Comparison of ENCODE assay signal across 25 cellular contexts in the genomic region with DNA sequence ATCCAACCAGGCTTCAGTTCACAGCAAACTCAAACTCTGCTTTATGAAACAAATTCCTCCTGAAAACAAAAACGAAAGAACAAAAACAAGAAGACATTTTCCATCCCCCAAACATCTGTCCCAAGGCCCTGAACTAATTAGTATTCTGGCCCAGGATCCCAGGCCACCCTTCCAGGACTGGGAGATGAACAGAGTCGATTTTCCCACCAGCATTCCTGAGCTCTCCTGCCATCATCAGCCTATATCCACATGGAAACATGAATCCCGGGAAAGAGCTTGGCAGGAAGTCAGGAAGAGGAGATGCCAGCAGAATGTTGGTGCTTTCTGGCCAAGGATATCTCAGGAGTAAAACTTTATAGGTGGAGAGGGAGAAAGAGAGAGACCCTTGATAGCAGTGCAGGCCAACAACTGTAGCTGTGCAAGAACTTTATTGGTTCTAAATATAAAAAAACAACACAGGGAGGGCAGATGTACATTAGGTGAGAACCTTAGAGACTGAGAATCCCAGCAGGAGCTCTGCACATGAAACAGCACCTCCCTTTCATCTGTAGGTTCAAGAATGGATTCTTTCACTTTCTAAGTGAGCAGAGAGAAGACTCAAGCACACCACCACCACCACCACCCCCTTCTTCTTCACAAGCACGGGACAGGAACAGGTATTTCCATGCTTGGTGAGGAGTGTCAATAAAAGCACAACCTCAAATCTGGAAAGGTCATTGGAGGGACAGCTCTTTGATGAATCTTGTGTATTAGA.
A peak's percentile ranks its signal among the peaks of the same experiment; 100 is the strongest.
DNase-seq lines count a peak whose midpoint lies in the region; TF ChIP-seq lines count a peak whose summit lies in the region.
"Had no signal": no experiment of that assay in that cellular context is flagged by ENCODE, and none has a peak within 500 bp of the region (broad histone marks: within the 10 kb centered on the region; RNA-seq: fewer than 3 reads in every experiment).

No MANE protein-coding gene starts in this region.

- CTCF ChIA-PET in activated naive CD4-positive, alpha-beta T cell treated with anti-CD3 and anti-CD28 coated beads for 36 hours (lab: Charles Lee): no interaction called here

- H3K4me1 Mint-ChIP-seq in activated naive CD4-positive, alpha-beta T cell treated with anti-CD3 and anti-CD28 coated beads for 36 hours (ENCODE audit: low read depth): no peaks in the 10 kb centered on the region
- H3K4me1 Mint-ChIP-seq: GM23338, IgD-negative memory B cell had no signal

- H3K27ac ChIP-seq in MM.1S (ENCODE audit: low read length) (no peak overlapping the region), trophoblast cell (ENCODE audit: low read depth, low read length) (no peak overlapping the region)
- H3K27ac ChIP-seq: 22Rv1, testis, VCaP had no signal

- no peaks in the 10 kb centered on the region for H3K36me3 Mint-ChIP-seq in activated naive CD4-positive, alpha-beta T cell treated with anti-CD3 and anti-CD28 coated beads for 36 hours (ENCODE audit: low read depth)
- H3K36me3 Mint-ChIP-seq: CD4-positive, CD25-positive, alpha-beta regulatory T cell; IgD-negative memory B cell had no signal

- H4K12ac ChIP-seq in trophoblast cell (ENCODE audit: low read depth, low read length): no peak overlapping the region

- no peak for DNase-seq in activated naive CD4-positive, alpha-beta T cell treated with anti-CD3 and anti-CD28 coated beads for 36 hours
- no peak for DNase-seq in activated naive CD4-positive, alpha-beta T cell treated with anti-CD3 and anti-CD28 coated beads, Interleukin-2, amount 50 U/mL, for 16 hours
- DNase-seq in MM.1S: peak; percentile 57
- DNase-seq in fibroblast of peridontal ligament (ENCODE audit: extremely low read depth): peak; percentile 86
- no peak for DNase-seq in trophoblast cell
- no peak for DNase-seq in activated CD8-positive, alpha-beta memory T cell treated with anti-CD3 and anti-CD28 coated beads, Interleukin-2, amount 50 U/mL, for 4 hours
- DNase-seq in SIG-M5 treated with dmso at 0.1 percent for 504 hours (lab: John Stamatoyannopoulos, UW; ENCODE audit: unreplicated experiment): no peak
- DNase-seq in LoVo (ENCODE audit: low spot score): no peak
- DNase-seq: activated CD8-positive, alpha-beta T cell treated with anti-CD3 and anti-CD28 coated beads for 36 hours; activated T-cell treated with anti-CD3 and anti-CD28 coated beads, Interleukin-2, amount 50 U/mL, for 72 hours; CD4-positive, CD25-positive, alpha-beta regulatory T cell; dermis blood vessel endothelial cell; DMS153; erythroblast; hypothalamus; kidney; NCI-H2081 treated with DMSO at 0.1 percent for 48 hours; nephron progenitor cell; SHP77; stimulated activated CD4-positive, alpha-beta T cell treated with anti-CD3 and anti-CD28 coated beads, Interleukin-12 subunit alpha, Interleukin-12 subunit beta, amount 100 ng/mL, for 4 hours; testis had no signal

- peak overlapping the region; percentile 29 for H4K91ac ChIP-seq in trophoblast cell (ENCODE audit: low read depth, low read length)

- H2AK5ac ChIP-seq in trophoblast cell (ENCODE audit: low read length): no peak overlapping the region

- H3K36me3 ChIP-seq in MM.1S (replicated peaks; ENCODE audit: insufficient read depth, low read length) (no peaks in the 10 kb centered on the region), trophoblast cell (ENCODE audit: control insufficient read depth in 1 of 2, insufficient read depth in 2 of 2, low read length in 2 of 2) (no peaks in the 10 kb centered on the region)

- no peak overlapping the region for H3K4me3 Mint-ChIP-seq in activated naive CD4-positive, alpha-beta T cell treated with anti-CD3 and anti-CD28 coated beads for 36 hours
- H3K4me3 Mint-ChIP-seq: activated CD8-positive, alpha-beta T cell treated with anti-CD3 and anti-CD28 coated beads for 36 hours; activated T-cell treated with anti-CD3 and anti-CD28 coated beads, Interleukin-2, amount 50 U/mL, for 72 hours; CD4-positive, CD25-positive, alpha-beta regulatory T cell; GM23338; IgD-negative memory B cell; nephron progenitor cell had no signal

- no peaks in the 10 kb centered on the region for H4K20me1 ChIP-seq in MM.1S (ENCODE audit: insufficient read depth, low read length)

- no peaks in the 10 kb centered on the region for H3K27me3 Mint-ChIP-seq in activated naive CD4-positive, alpha-beta T cell treated with anti-CD3 and anti-CD28 coated beads for 36 hours (ENCODE audit: low read depth)
- H3K27me3 Mint-ChIP-seq: activated CD8-positive, alpha-beta T cell treated with anti-CD3 and anti-CD28 coated beads for 36 hours; CD4-positive, CD25-positive, alpha-beta regulatory T cell; IgD-negative memory B cell had no signal

- H3K4me1 ChIP-seq in MM.1S (ENCODE audit: low read length) (peaks cover 18% of the 10 kb centered on the region), trophoblast cell (ENCODE audit: control insufficient read depth in 1 of 2, insufficient read depth in 2 of 2, low read length in 2 of 2) (peaks cover 2% of the 10 kb centered on the region in 2 experiments)
- H3K4me1 ChIP-seq: testis had no signal

- H3K27me3 ChIP-seq in MM.1S (replicated peaks; ENCODE audit: insufficient read depth, low read length) (no peaks in the 10 kb centered on the region), trophoblast cell (ENCODE audit: insufficient read depth, low read length) (no peaks in the 10 kb centered on the region)
- H3K27me3 ChIP-seq: testis had no signal

- H3K79me1 ChIP-seq in trophoblast cell (ENCODE audit: low read length): peaks cover 1% of the 10 kb centered on the region

- H2AFZ ChIP-seq in MM.1S (ENCODE audit: low read length): no peak overlapping the region
- no peak overlapping the region for H2AFZ ChIP-seq in trophoblast cell (ENCODE audit: insufficient read depth, low read length, poor library complexity)
- H2AFZ ChIP-seq: GM23338 had no signal

- no peaks in the 10 kb centered on the region for H3K9me3 ChIP-seq in MM.1S (replicated peaks; ENCODE audit: insufficient read depth, low read length)
- H3K9me3 ChIP-seq in trophoblast cell (ENCODE audit: insufficient read depth, low read depth, low read length): no peaks in the 10 kb centered on the region
- H3K9me3 ChIP-seq: testis had no signal

- H3K4me2 ChIP-seq in MM.1S (ENCODE audit: low read depth, low read length) (peak overlapping the region; percentile 55), trophoblast cell (ENCODE audit: low read length) (no peak overlapping the region)
- H3K4me2 ChIP-seq: GM23338 had no signal

- TF ChIP-seq CTCF in MM.1S (IDR thresholded peaks at IDR 0.05; ENCODE audit: low read length): no peak

- no CpG with 5 or more reads among the region's 4 CpGs for WGBS in trophoblast cell (ENCODE audit: extremely low coverage, insufficient coverage, insufficient read length)

- no peak overlapping the region for H2BK5ac ChIP-seq in trophoblast cell (ENCODE audit: low read depth, low read length, poor library complexity)

- no peaks in the 10 kb centered on the region for H3K9me2 ChIP-seq in MM.1S (replicated peaks; ENCODE audit: insufficient read depth, low read length)

- peak overlapping the region; percentile 48 for H2BK120ac ChIP-seq in trophoblast cell (ENCODE audit: insufficient read depth, low read length, poor library complexity)

- no peak overlapping the region for H3K23ac ChIP-seq in trophoblast cell (ENCODE audit: low read length)

- H3K9me3 Mint-ChIP-seq in activated naive CD4-positive, alpha-beta T cell treated with anti-CD3 and anti-CD28 coated beads for 36 hours: no peaks in the 10 kb centered on the region
- H3K9me3 Mint-ChIP-seq: activated CD8-positive, alpha-beta T cell treated with anti-CD3 and anti-CD28 coated beads for 36 hours; GM23338; IgD-negative memory B cell had no signal

- peaks cover 8% of the 10 kb centered on the region for H3F3A ChIP-seq in MM.1S (ENCODE audit: insufficient read depth, low read length)

- peak overlapping the region; percentile 50 for H3K27ac Mint-ChIP-seq in activated naive CD4-positive, alpha-beta T cell treated with anti-CD3 and anti-CD28 coated beads for 36 hours
- H3K27ac Mint-ChIP-seq: activated CD8-positive, alpha-beta T cell treated with anti-CD3 and anti-CD28 coated beads for 36 hours; activated T-cell treated with anti-CD3 and anti-CD28 coated beads, Interleukin-2, amount 50 U/mL, for 72 hours; CD4-positive, CD25-positive, alpha-beta regulatory T cell; GM23338; IgD-negative memory B cell; nephron progenitor cell had no signal

- no peaks in the 10 kb centered on the region for H3K79me2 ChIP-seq in MM.1S (ENCODE audit: low read length)
- H3K79me2 ChIP-seq in trophoblast cell (ENCODE audit: control insufficient read depth, insufficient read depth, low read length, poor library complexity): no peaks in the 10 kb centered on the region

- H3K9ac ChIP-seq in MM.1S (ENCODE audit: low read length) (no peak overlapping the region), trophoblast cell (ENCODE audit: low read length) (no peak overlapping the region)

- H3K4me3 ChIP-seq in MM.1S (ENCODE audit: low read length): 0 out of 2 replicates have a peak overlapping the region, but pooled peaks have one; percentile 26
- no peak overlapping the region for H3K4me3 ChIP-seq in trophoblast cell (ENCODE audit: low read depth, low read length)
- H3K4me3 ChIP-seq: GM23338, testis had no signal

- no peak overlapping the region for H3K18ac ChIP-seq in trophoblast cell (ENCODE audit: low read length)

- peak overlapping the region; percentile 86 for H2BK12ac ChIP-seq in trophoblast cell (ENCODE audit: low read length)

- no peak overlapping the region for H4K8ac ChIP-seq in trophoblast cell (ENCODE audit: low read depth, low read length)

- intact Hi-C loops in activated naive CD4-positive, alpha-beta T cell treated with anti-CD3 and anti-CD28 coated beads for 36 hours (cut with micrococcal nuclease): no loop called here

- no peak overlapping the region for H3K4ac ChIP-seq in trophoblast cell (ENCODE audit: low read depth, low read length)

- H3K14ac ChIP-seq in trophoblast cell (ENCODE audit: low read length): no peak overlapping the region

Comparison
In these comparisons a context has a peak if more than half of its experiments do, and no peak if none do; other contexts are left out.
1. DNase-seq: peak in MM.1S (single experiment) and fibroblast of peridontal ligament (single experiment); none in activated naive CD4-positive, alpha-beta T cell treated with anti-CD3 and anti-CD28 coated beads for 36 hours (single experiment), activated naive CD4-positive, alpha-beta T cell treated with anti-CD3 and anti-CD28 coated beads, Interleukin-2, amount 50 U/mL, for 16 hours (single experiment), trophoblast cell (0 of 2), activated CD8-positive, alpha-beta memory T cell treated with anti-CD3 and anti-CD28 coated beads, Interleukin-2, amount 50 U/mL, for 4 hours (single experiment), SIG-M5 treated with dmso at 0.1 percent for 504 hours (single experiment) and LoVo (single experiment).